ENCODE assay signal across 22 cellular contexts in genomic region chr5:121987685-121988073, GRCh38.
"Had no signal": no experiment of that assay in that cellular context is flagged by ENCODE, and none has a peak within 500 bp of the region (broad histone marks: within the 10 kb centered on the region; RNA-seq: fewer than 3 reads in every experiment).

No MANE protein-coding gene starts in this region.

- H3K9me3 ChIP-seq: colonic mucosa, lower lobe of right lung, neutrophil, thyroid gland had no signal

- H3K27me3 ChIP-seq: colonic mucosa, neutrophil, thyroid gland had no signal

- H3K4me1 ChIP-seq: colonic mucosa, thyroid gland had no signal

- H3K36me3 ChIP-seq: colonic mucosa, lower lobe of right lung, neutrophil, thyroid gland had no signal

- DNase-seq: activated CD4-positive, alpha-beta T cell treated with anti-CD3 and anti-CD28 coated beads, Interleukin-2, amount 10 ng/mL, durations not matched to agents 24 days and 14 days; activated CD4-positive, CD25-positive, alpha-beta regulatory T cell; activated CD8-positive, alpha-beta memory T cell treated with anti-CD3 and anti-CD28 coated beads, Interleukin-2, amount 50 U/mL, for 4 hours; activated CD8-positive, alpha-beta T cell treated with anti-CD3 and anti-CD28 coated beads, Interleukin-2, amount 10 ng/mL, durations not matched to agents 7 days and 5 days; activated gamma-delta T cell treated with Interleukin-2 at 50 U/mL for 16 hours; activated T-cell treated with anti-CD3 and anti-CD28 coated beads, Interleukin-2, amount 50 U/mL, for 72 hours; central memory CD4-positive, alpha-beta T cell; colonic mucosa; foreskin melanocyte; head of caudate nucleus; immature natural killer cell; left cardiac atrium; lower lobe of right lung; midbrain; posterior cingulate gyrus; right cardiac atrium; stimulated activated CD4-positive, alpha-beta T cell treated with anti-CD3 and anti-CD28 coated beads, Interleukin-15, amount 100 ng/mL, for 24 hours; stimulated activated CD4-positive, alpha-beta T cell treated with anti-CD3 and anti-CD28 coated beads, Interleukin-4, amount 100 ng/mL, for 1 hour; stimulated activated naive B cell treated with anti-CD40 and anti-IgM and Interleukin-4, amounts not matched to agents 10 μg/mL and 1 μg/mL and 100 μg/mL, for 72 hours; thyroid gland had no signal

- H3K27ac ChIP-seq: colonic mucosa, lower lobe of right lung, neutrophil, skin epidermis, thyroid gland had no signal

- H3K4me3 ChIP-seq: colonic mucosa, lower lobe of right lung, skin epidermis, thyroid gland had no signal
